In the genomic region with DNA sequence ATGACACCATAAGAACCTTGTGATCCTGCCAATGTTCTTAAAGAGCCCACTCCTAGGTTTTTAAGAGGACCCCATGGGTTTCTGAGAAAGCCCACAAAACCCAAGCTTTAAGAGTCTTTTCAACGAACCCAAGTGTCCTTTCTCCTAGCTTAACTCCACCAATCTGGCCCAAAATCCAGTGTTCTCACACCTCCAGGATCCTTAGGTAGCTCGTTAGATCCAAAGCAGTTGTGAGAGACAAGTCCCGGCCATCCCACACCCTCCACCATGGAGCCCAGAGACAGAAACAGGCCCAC, we compare ENCODE assay signal across 8 cellular contexts. TPM values are rescaled to one million over a fixed set of nuclear protein-coding genes. Genes with fewer than 3 reads are reported as not detected.
DNase-seq lines count a peak whose midpoint lies in the region; ATAC-seq, FAIRE-seq and TF ChIP-seq lines count a peak whose summit lies in the region.

No MANE protein-coding gene starts in this region.

- H3K4me1 ChIP-seq in K562 (replicated peaks in 1 of 2; ENCODE audit: control insufficient read depth in 2 of 2, insufficient read depth in 2 of 2, low read length in 2 of 2) = peaks cover 12 to 32% of the 10 kb centered on the region in 2 experiments; a peak in 4 of 5 replicates
- H3K4me1 ChIP-seq in muscle layer of duodenum (ENCODE audit: control insufficient read depth in 1 of 2, insufficient read depth in 2 of 2, low read length in 2 of 2) = peaks cover 6 to 15% of the 10 kb centered on the region in 2 donors

- H3K27me3 ChIP-seq in K562 (ENCODE audit: control insufficient read depth in 2 of 2, insufficient read depth in 2 of 2, low read length in 2 of 2) (no peaks in the 10 kb centered on the region), muscle layer of duodenum (ENCODE audit: low read depth, low read length) (no peaks in the 10 kb centered on the region)

- H3K4me2 ChIP-seq in K562 (ENCODE audit: insufficient read depth, low read length) = peak overlapping the region; percentile 98

- intact Hi-C loops in K562 (cut with micrococcal nuclease) = loop anchor here (5.0 kb wide), 1 partner anchor 43 kb away; a partner anchor contains a TSS

- DNase-seq in stimulated activated naive CD8-positive, alpha-beta T cell treated with anti-CD3 and anti-CD28 coated beads, Interleukin-15, Interleukin-2, amounts not matched to agents 100 U/mL and 50 U/mL, for 24 hours = no peak
- DNase-seq in K562 (ENCODE audit: extremely low read depth in 1 of 4, low spot score in 3 of 4) (no peak), GM12892 (ENCODE audit: insufficient read length) (no peak), COLO668 (lab: John Stamatoyannopoulos, UW; ENCODE audit: unreplicated experiment) (no peak), ACHN (no peak), SIG-M5 (lab: John Stamatoyannopoulos, UW) (no peak)

- TF ChIP-seq EP300 in K562 (IDR thresholded peaks at IDR 0.05; ENCODE audit: low read length) = no peak

- no peaks in the 10 kb centered on the region for H3K9me3 ChIP-seq in K562 (replicated peaks; ENCODE audit: control insufficient read depth, insufficient read depth, low read depth, low read length)
- H3K9me3 ChIP-seq in muscle layer of duodenum (ENCODE audit: control insufficient read depth in 1 of 2, low read length in 2 of 2) = no peaks in the 10 kb centered on the region

- peak overlapping the region; percentile 88 to 99 for H3K9ac ChIP-seq in K562 (ENCODE audit: insufficient read depth in 1 of 2, low read depth in 2 of 2, low read length in 2 of 2)

- H3K36me3 Mint-ChIP-seq in stimulated activated naive CD8-positive, alpha-beta T cell treated with anti-CD3 and anti-CD28 coated beads, Interleukin-15, Interleukin-2, amounts not matched to agents 100 ng/mL and 50 ng/mL, for 24 hours (ENCODE audit: low read depth) = peaks cover 46% of the 10 kb centered on the region

- no peaks in the 10 kb centered on the region for H3K27me3 Mint-ChIP-seq in stimulated activated naive CD8-positive, alpha-beta T cell treated with anti-CD3 and anti-CD28 coated beads, Interleukin-15, Interleukin-2, amounts not matched to agents 100 ng/mL and 50 ng/mL, for 24 hours

- peak overlapping the region; percentile 61; the same call in 1 of the 2 replicates for H2AFZ ChIP-seq in K562 (ENCODE audit: low read depth, low read length)

- H3K27ac ChIP-seq in K562 (ENCODE audit: extremely low read depth, low read depth, low read length) = peak overlapping the region; percentile 85
- peak overlapping the region; percentile 83 for H3K27ac ChIP-seq in muscle layer of duodenum (ENCODE audit: low read length)

- peak overlapping the region; percentile 99 for H3K4me3 ChIP-seq in K562
- peak overlapping the region; percentile 77 to 87 for H3K4me3 ChIP-seq in muscle layer of duodenum (ENCODE audit: low read depth in 1 of 2, low read length in 2 of 2)

- no peak for FAIRE-seq in K562 (lab: Jason Lieb, UNC)
- FAIRE-seq in GM12892 (lab: Jason Lieb, UNC) = no peak

- peak overlapping the region; percentile 83 for H3K27ac Mint-ChIP-seq in stimulated activated naive CD8-positive, alpha-beta T cell treated with anti-CD3 and anti-CD28 coated beads, Interleukin-15, Interleukin-2, amounts not matched to agents 100 ng/mL and 50 ng/mL, for 24 hours

- no peak for TF ChIP-seq POLR2A in K562 (conservative IDR thresholded peaks at IDR 0.05)
- TF ChIP-seq POLR2A in GM12892 (IDR thresholded peaks at IDR 0.05; ENCODE audit: low read depth, low read length) = no peak

- no peak for ATAC-seq in stimulated activated naive CD8-positive, alpha-beta T cell treated with anti-CD3 and anti-CD28 coated beads, Interleukin-15, Interleukin-2, amounts not matched to agents 100 U/mL and 50 U/mL, for 24 hours
- no peak for ATAC-seq in K562

- TF ChIP-seq RAD21 in K562 (CRISPR knock-in tag; conservative IDR thresholded peaks at IDR 0.05 in 1 of 2, IDR thresholded peaks at IDR 0.05 in 1 of 2) = no peak

- H3K4me1 Mint-ChIP-seq in stimulated activated naive CD8-positive, alpha-beta T cell treated with anti-CD3 and anti-CD28 coated beads, Interleukin-15, Interleukin-2, amounts not matched to agents 100 ng/mL and 50 ng/mL, for 24 hours (ENCODE audit: low read depth) = peaks cover 31% of the 10 kb centered on the region

- peak overlapping the region; percentile 93 for H3K4me3 Mint-ChIP-seq in stimulated activated naive CD8-positive, alpha-beta T cell treated with anti-CD3 and anti-CD28 coated beads, Interleukin-15, Interleukin-2, amounts not matched to agents 100 ng/mL and 50 ng/mL, for 24 hours

- H3K79me2 ChIP-seq in K562 (ENCODE audit: control insufficient read depth, insufficient read depth, low read length) = peaks cover 29% of the 10 kb centered on the region

- POLR2A ChIA-PET in K562 (lab: Yijun Ruan, JAX) = interaction anchor here (0.6 to 5.5 kb wide), 13 partner anchors 10 to 273 kb away, joined by 3 to 39 read pairs (median 4); a partner anchor contains a TSS

- H3K36me3 ChIP-seq in K562 (ENCODE audit: control insufficient read depth, insufficient read depth, low read length) (peaks cover 70% of the 10 kb centered on the region), muscle layer of duodenum (ENCODE audit: control insufficient read depth in 1 of 2, insufficient read depth in 2 of 2, low read length in 2 of 2) (peaks cover 33 to 45% of the 10 kb centered on the region in 2 donors)

- TF ChIP-seq CTCF in K562 (IDR thresholded peaks at IDR 0.05 in 2 of 3, conservative IDR thresholded peaks at IDR 0.05 in 1 of 3; ENCODE audit: insufficient read depth in 2 of 3, low read depth in 1 of 3, low read length in 3 of 3) = no peak

- in situ Hi-C loops in K562 (cut with MboI) (no loop called here), ACHN (cut with HindIII; ENCODE audit: low pct_ligation_motif_present, low pct_unique_long_range_greater_than_20kb, low sequenced_read_pairs) (no loop called here)

- CTCF ChIA-PET in K562 (lab: Yijun Ruan, JAX; ENCODE audit: low intra/inter-chr PET ratio) = no interaction called here

- WGBS in K562 (ENCODE audit: insufficient coverage, low coverage, missing lambda C conversion rate) = 4% methylated on average over 3 of the region's 3 CpGs

- no peaks in the 10 kb centered on the region for H4K20me1 ChIP-seq in K562 (replicated peaks; ENCODE audit: control insufficient read depth, insufficient read depth, low read length)

- no peaks in the 10 kb centered on the region for H3K9me1 ChIP-seq in K562 (ENCODE audit: control insufficient read depth, insufficient read depth, low read length)

- H3K9me3 Mint-ChIP-seq in stimulated activated naive CD8-positive, alpha-beta T cell treated with anti-CD3 and anti-CD28 coated beads, Interleukin-15, Interleukin-2, amounts not matched to agents 100 ng/mL and 50 ng/mL, for 24 hours = no peaks in the 10 kb centered on the region

- BruUV-seq in K562 (replicated peaks; lab: Mats Ljungman, UMichigan) = no TSS peak

RNA-seq across cellular contexts. Expression of a gene that starts 1.7 kb away (rescaled TPM):
- total RNA-seq in K562 (2011; cell fraction: chromatin; rRNA removed; ENCODE audit: low replicate concordance) = 519 and 1,217 TPM in 2 replicates
- 693 and 731 TPM in 2 replicates for total RNA-seq in K562 (2011; cell fraction: nucleolus; rRNA removed)
- 509 and 519 TPM in 2 replicates for total RNA-seq in K562 (2011; cell fraction: nucleoplasm; rRNA removed)
- total RNA-seq in K562 (2014; rRNA removed) (20.2 and 21.7 TPM in 2 replicates), K562 (2014; rRNA removed; fragmentation: Illumina TruSeq; extraction: Trizol) (11.0 and 15.6 TPM in 2 replicates), K562 (2015; rRNA removed; fragmentation: Illumina TruSeq; extraction: Trizol) (21.0 and 23.1 TPM in 2 replicates), K562 (2021) (70.0 and 80.5 TPM in 2 replicates)
- polyA plus RNA-seq in K562 (2011; rRNA removed) (28.8 and 75.9 TPM in 2 replicates), K562 (2014; fragmentation: Illumina TruSeq; extraction: Trizol) (47.4 and 52.5 TPM in 2 replicates), K562 (2014; fragmentation: Nextera tagmentation; extraction: Ambion mirVana) (10 to 100 TPM in 1 of 2 experiments, 1 to 10 TPM in 1; 9.5 to 13.4 TPM), K562 (2014; rRNA removed) (63.3 and 74.0 TPM in 2 replicates)
- polyA plus RNA-seq in K562 (2011; cell fraction: cytosol; rRNA removed) = 28.0 and 43.8 TPM in 2 replicates
- polyA plus RNA-seq in K562 (2011; cell fraction: nucleus; rRNA removed) = 734 and 802 TPM in 2 replicates
- 45.4 and 65.7 TPM in 2 replicates for polyA plus RNA-seq in K562 (2012)
- polyA minus RNA-seq in K562 (2011; rRNA and poly(A)+ RNA removed) = 17.3 and 28.6 TPM in 2 replicates
- polyA minus RNA-seq in K562 (2011; cell fraction: cytosol; rRNA and poly(A)+ RNA removed) = 35.8 and 41.5 TPM in 2 replicates
- polyA minus RNA-seq in K562 (2011; cell fraction: nucleus; rRNA and poly(A)+ RNA removed) = 191 and 272 TPM in 2 replicates
- 35.2 TPM for polyA plus RNA-seq in GM12892 (2012; ENCODE audit: missing spikeins)

RNA-seq across cellular contexts. Expression of a gene that starts 13.6 kb away (rescaled TPM):
- 62.1 and 111 TPM in 2 replicates for total RNA-seq in K562 (2011; cell fraction: chromatin; rRNA removed; ENCODE audit: low replicate concordance)
- 38.7 and 54.5 TPM in 2 replicates for total RNA-seq in K562 (2011; cell fraction: nucleolus; rRNA removed)
- 51.0 and 73.5 TPM in 2 replicates for total RNA-seq in K562 (2011; cell fraction: nucleoplasm; rRNA removed)
- total RNA-seq in K562 (2014; rRNA removed) (7.7 and 8.5 TPM in 2 replicates), K562 (2014; rRNA removed; fragmentation: Illumina TruSeq; extraction: Trizol) (5.6 TPM in 2 replicates), K562 (2015; rRNA removed; fragmentation: Illumina TruSeq; extraction: Trizol) (10.2 and 10.4 TPM in 2 replicates), K562 (2021) (23.8 and 26.4 TPM in 2 replicates)
- polyA plus RNA-seq in K562 (2011; rRNA removed) (13.3 and 26.5 TPM in 2 replicates), K562 (2014; fragmentation: Illumina TruSeq; extraction: Trizol) (24.0 TPM in 2 replicates), K562 (2014; fragmentation: Nextera tagmentation; extraction: Ambion mirVana) (1 to 10 TPM; 2.7 to 3.3 TPM), K562 (2014; rRNA removed) (18.9 and 24.0 TPM in 2 replicates)
- 23.6 and 27.7 TPM in 2 replicates for polyA plus RNA-seq in K562 (2011; cell fraction: cytosol; rRNA removed)
- polyA plus RNA-seq in K562 (2011; cell fraction: nucleus; rRNA removed) = 87.5 and 92.0 TPM in 2 replicates
- polyA plus RNA-seq in K562 (2012) = 19.4 and 28.0 TPM in 2 replicates
- 13.9 and 22.4 TPM in 2 replicates for polyA minus RNA-seq in K562 (2011; rRNA and poly(A)+ RNA removed)
- 15.3 and 34.3 TPM in 2 replicates for polyA minus RNA-seq in K562 (2011; cell fraction: cytosol; rRNA and poly(A)+ RNA removed)
- 21.1 and 33.1 TPM in 2 replicates for polyA minus RNA-seq in K562 (2011; cell fraction: nucleus; rRNA and poly(A)+ RNA removed)
- polyA plus RNA-seq in GM12892 (2012; ENCODE audit: missing spikeins) = 36.9 TPM

RNA-seq across cellular contexts. Expression of a gene that starts 18.6 kb away (rescaled TPM):
- 31.6 and 67.2 TPM in 2 replicates for total RNA-seq in K562 (2011; cell fraction: chromatin; rRNA removed; ENCODE audit: low replicate concordance)
- 106 and 118 TPM in 2 replicates for total RNA-seq in K562 (2011; cell fraction: nucleolus; rRNA removed)
- total RNA-seq in K562 (2011; cell fraction: nucleoplasm; rRNA removed) = 87.4 and 103 TPM in 2 replicates
- total RNA-seq in K562 (2014; rRNA removed) (81.1 and 88.3 TPM in 2 replicates), K562 (2014; rRNA removed; fragmentation: Illumina TruSeq; extraction: Trizol) (43.0 and 45.3 TPM in 2 replicates), K562 (2015; rRNA removed; fragmentation: Illumina TruSeq; extraction: Trizol) (62.5 and 62.7 TPM in 2 replicates), K562 (2021) (70.2 and 70.6 TPM in 2 replicates)
- polyA plus RNA-seq in K562 (2011; rRNA removed) (52.9 and 61.3 TPM in 2 replicates), K562 (2014; fragmentation: Illumina TruSeq; extraction: Trizol) (72.8 and 84.3 TPM in 2 replicates), K562 (2014; fragmentation: Nextera tagmentation; extraction: Ambion mirVana) (10 to 100 TPM in 1 of 2 experiments, 1 to 10 TPM in 1; 9.9 to 12.9 TPM), K562 (2014; rRNA removed) (69.5 and 76.1 TPM in 2 replicates)
- 98.7 and 108 TPM in 2 replicates for polyA plus RNA-seq in K562 (2011; cell fraction: cytosol; rRNA removed)
- polyA plus RNA-seq in K562 (2011; cell fraction: nucleus; rRNA removed) = 34.7 and 36.6 TPM in 2 replicates
- polyA plus RNA-seq in K562 (2012) = 65.9 and 66.7 TPM in 2 replicates
- polyA minus RNA-seq in K562 (2011; rRNA and poly(A)+ RNA removed) = 43.9 and 46.0 TPM in 2 replicates
- polyA minus RNA-seq in K562 (2011; cell fraction: cytosol; rRNA and poly(A)+ RNA removed) = 37.1 and 42.1 TPM in 2 replicates
- 15.1 and 25.0 TPM in 2 replicates for polyA minus RNA-seq in K562 (2011; cell fraction: nucleus; rRNA and poly(A)+ RNA removed)
- polyA plus RNA-seq in GM12892 (2012; ENCODE audit: missing spikeins) = 53.2 TPM

RNA-seq across cellular contexts. Expression of a gene that starts 22.0 kb away (rescaled TPM):
- 26.9 and 41.3 TPM in 2 replicates for total RNA-seq in K562 (2011; cell fraction: chromatin; rRNA removed; ENCODE audit: low replicate concordance)
- total RNA-seq in K562 (2011; cell fraction: nucleolus; rRNA removed) = 14.7 and 15.7 TPM in 2 replicates
- 46.3 and 60.1 TPM in 2 replicates for total RNA-seq in K562 (2011; cell fraction: nucleoplasm; rRNA removed)
- total RNA-seq in K562 (2014; rRNA removed) (3.5 TPM in 2 replicates), K562 (2014; rRNA removed; fragmentation: Illumina TruSeq; extraction: Trizol) (4.9 and 6.3 TPM in 2 replicates), K562 (2015; rRNA removed; fragmentation: Illumina TruSeq; extraction: Trizol) (4.5 and 5.3 TPM in 2 replicates), K562 (2021) (35.0 and 40.2 TPM in 2 replicates)
- polyA plus RNA-seq in K562 (2011; rRNA removed) (4.7 and 6.7 TPM in 2 replicates), K562 (2014; fragmentation: Illumina TruSeq; extraction: Trizol) (13.9 and 14.8 TPM in 2 replicates), K562 (2014; fragmentation: Nextera tagmentation; extraction: Ambion mirVana) (1 to 10 TPM; 1.5 to 6.6 TPM), K562 (2014; rRNA removed) (7.8 and 9.0 TPM in 2 replicates)
- 5.3 and 5.5 TPM in 2 replicates for polyA plus RNA-seq in K562 (2011; cell fraction: cytosol; rRNA removed)
- polyA plus RNA-seq in K562 (2011; cell fraction: nucleus; rRNA removed) = 15.2 and 16.7 TPM in 2 replicates
- 6.6 and 7.6 TPM in 2 replicates for polyA plus RNA-seq in K562 (2012)
- polyA minus RNA-seq in K562 (2011; rRNA and poly(A)+ RNA removed) = 8.7 and 10.3 TPM in 2 replicates
- polyA minus RNA-seq in K562 (2011; cell fraction: cytosol; rRNA and poly(A)+ RNA removed) = 16.0 and 22.3 TPM in 2 replicates
- polyA minus RNA-seq in K562 (2011; cell fraction: nucleus; rRNA and poly(A)+ RNA removed) = 5.0 and 9.1 TPM in 2 replicates
- polyA plus RNA-seq in GM12892 (2012; ENCODE audit: missing spikeins) = 16.1 TPM

RNA-seq across cellular contexts. Expression of a gene that starts 22.9 kb away (rescaled TPM):
- 34.5 and 62.3 TPM in 2 replicates for total RNA-seq in K562 (2011; cell fraction: chromatin; rRNA removed; ENCODE audit: low replicate concordance)
- total RNA-seq in K562 (2011; cell fraction: nucleolus; rRNA removed) = 45.7 and 50.8 TPM in 2 replicates
- total RNA-seq in K562 (2011; cell fraction: nucleoplasm; rRNA removed) = 31.9 and 42.5 TPM in 2 replicates
- total RNA-seq in K562 (2014; rRNA removed) (13.5 and 13.9 TPM in 2 replicates), K562 (2014; rRNA removed; fragmentation: Illumina TruSeq; extraction: Trizol) (10.7 and 11.3 TPM in 2 replicates), K562 (2015; rRNA removed; fragmentation: Illumina TruSeq; extraction: Trizol) (9.6 and 9.9 TPM in 2 replicates), K562 (2021) (11.1 and 12.7 TPM in 2 replicates)
- polyA plus RNA-seq in K562 (2011; rRNA removed) (18.6 and 23.7 TPM in 2 replicates), K562 (2014; fragmentation: Illumina TruSeq; extraction: Trizol) (13.9 and 14.3 TPM in 2 replicates), K562 (2014; fragmentation: Nextera tagmentation; extraction: Ambion mirVana) (10 to 100 TPM; 13.3 to 17.2 TPM), K562 (2014; rRNA removed) (16.6 and 17.7 TPM in 2 replicates)
- polyA plus RNA-seq in K562 (2011; cell fraction: cytosol; rRNA removed) = 22.6 and 23.0 TPM in 2 replicates
- polyA plus RNA-seq in K562 (2011; cell fraction: nucleus; rRNA removed) = 62.9 and 71.1 TPM in 2 replicates
- polyA plus RNA-seq in K562 (2012) = 10.1 and 29.4 TPM in 2 replicates
- polyA minus RNA-seq in K562 (2011; rRNA and poly(A)+ RNA removed) = 15.3 and 15.8 TPM in 2 replicates
- polyA minus RNA-seq in K562 (2011; cell fraction: cytosol; rRNA and poly(A)+ RNA removed) = 8.3 and 8.4 TPM in 2 replicates
- 13.9 and 19.8 TPM in 2 replicates for polyA minus RNA-seq in K562 (2011; cell fraction: nucleus; rRNA and poly(A)+ RNA removed)
- polyA plus RNA-seq in GM12892 (2012; ENCODE audit: missing spikeins) = 15.3 TPM
